ENCODE assay signal across 8 cellular contexts in the genomic region with DNA sequence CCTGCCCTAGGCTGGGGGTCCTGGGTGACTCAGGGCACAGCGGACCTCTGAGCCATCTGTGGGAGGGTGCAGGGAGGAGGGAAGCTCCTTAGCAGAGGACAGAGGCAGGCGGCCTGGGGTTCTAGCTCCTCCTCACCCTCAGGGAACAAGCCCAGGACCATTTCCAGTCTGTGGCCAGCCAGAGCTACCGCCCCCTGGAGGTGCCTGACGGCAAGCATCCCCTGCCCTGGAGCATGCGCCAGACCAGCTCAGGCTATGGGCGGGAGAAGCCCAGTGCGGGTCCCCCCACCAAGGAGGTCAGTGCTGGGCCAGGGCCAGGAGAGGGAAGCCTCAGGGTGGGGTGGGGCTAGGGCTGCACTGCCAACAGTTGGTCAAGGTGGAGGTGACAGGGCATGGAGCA. TPM values are rescaled to one million over a fixed set of nuclear protein-coding genes. Genes with fewer than 3 reads are reported as not detected.
DNase-seq lines count a peak whose midpoint lies in the region; ATAC-seq, FAIRE-seq and TF ChIP-seq lines count a peak whose summit lies in the region.

No MANE protein-coding gene starts in this region.

- peaks cover 2 to 48% of the 10 kb centered on the region in 2 experiments for H3K27me3 ChIP-seq in HepG2 (ENCODE audit: control insufficient read depth in 1 of 2, insufficient read depth in 2 of 2, low read length in 2 of 2)

- H2AFZ ChIP-seq in HepG2 (ENCODE audit: low read length): no peak overlapping the region

- peaks cover 42% of the 10 kb centered on the region for H3K4me1 ChIP-seq in HepG2 (ENCODE audit: insufficient read depth, low read length)

- H3K27ac ChIP-seq in HepG2 (ENCODE audit: extremely low read length, insufficient read depth, low read length): no peak overlapping the region

- TF ChIP-seq RAD21 in HepG2 (CRISPR knock-in tag; IDR thresholded peaks at IDR 0.05): no peak

- in situ Hi-C loops in HepG2 (cut with HindIII; ENCODE audit: extremely low pct_ligation_motif_present, low pct_unique_long_range_greater_than_20kb): no loop called here

- intact Hi-C loops in HepG2 (cut with micrococcal nuclease; ENCODE audit: unreplicated experiment): no loop called here

- H3K36me3 ChIP-seq in HepG2 (replicated peaks in 1 of 2; ENCODE audit: control insufficient read depth in 1 of 2, insufficient read depth in 2 of 2, low read length in 2 of 2): no peaks in the 10 kb centered on the region

- H4K20me1 ChIP-seq in HepG2 (ENCODE audit: insufficient read depth, low read length): no peaks in the 10 kb centered on the region

- H3K4me2 ChIP-seq in HepG2 (ENCODE audit: low read depth, low read length): peak overlapping the region; percentile 22

- ATAC-seq in HepG2: peak; percentile 76
- ATAC-seq in HG03565 (IDR thresholded peaks at IDR 0.05; ENCODE audit: unreplicated experiment): no peak
- no peak for ATAC-seq in HG03439 (IDR thresholded peaks at IDR 0.05; ENCODE audit: unreplicated experiment)
- no peak for ATAC-seq in HG03354 (IDR thresholded peaks at IDR 0.05; ENCODE audit: poor library complexity, severe bottlenecking, unreplicated experiment)

- H3K4me3 ChIP-seq in HepG2 (replicated peaks in 1 of 3; ENCODE audit: insufficient read depth in 1 of 3, low read depth in 2 of 3, low read length in 3 of 3): no peak overlapping the region; a peak in 1 of 6 replicates

- DNase-seq in AG08395 (ENCODE audit: low spot score) (peak; percentile 52), HEK293T (ENCODE audit: extremely low spot score) (peak; percentile 81), HepG2 (ENCODE audit: low spot score) (no peak)
- DNase-seq in activated T-cell treated with anti-CD3 and anti-CD28 coated beads, Interleukin-2, amount 50 U/mL, for 48 hours: peak; percentile 61 to 63
- DNase-seq in effector CD8-positive, alpha-beta T cell (lab: John Stamatoyannopoulos, UW): no peak

- no peaks in the 10 kb centered on the region for H3K9me3 ChIP-seq in HepG2 (ENCODE audit: low read length)

- CTCF ChIA-PET in HEK293T (lab: Yijun Ruan, JAX) (interaction anchor here (0.7 to 3.4 kb wide), 13 partner anchors 10 to 157 kb away, joined by 3 to 21 read pairs (median 5); partner anchors contain the start of gene LRRC10B), HepG2 (lab: Yijun Ruan, JAX; ENCODE audit: low intra/inter-chr PET ratio, low total read pairs) (no interaction called here)

- no peak for TF ChIP-seq POLR2A in HepG2 (IDR thresholded peaks at IDR 0.05; ENCODE audit: insufficient read depth in 1 of 2, low read depth in 2 of 2, low read length in 2 of 2)

- WGBS in HepG2 (ENCODE audit: low lambda C conversion rate): 14% methylated on average over 1 of the region's 7 CpGs

- POLR2A ChIA-PET in HEK293T (lab: Yijun Ruan, JAX): no interaction called here
- POLR2A ChIA-PET in HepG2 (lab: Yijun Ruan, JAX): no interaction called here

- TF ChIP-seq EP300 in HepG2 (IDR thresholded peaks at IDR 0.05; ENCODE audit: low read depth in 2 of 2, low read length in 2 of 2) (no peak), HepG2 (CRISPR knock-in tag; IDR thresholded peaks at IDR 0.05; ENCODE audit: borderline replicate concordance) (no peak)

- no TSS peak for BruUV-seq in HepG2 (replicated peaks; lab: Mats Ljungman, UMichigan)

- TF ChIP-seq CTCF in HepG2 (CRISPR knock-in tag; IDR thresholded peaks at IDR 0.05): peak; percentile 78

- no peaks in the 10 kb centered on the region for H3K79me2 ChIP-seq in HepG2 (ENCODE audit: insufficient read depth, low read length)

- FAIRE-seq in HepG2 (lab: Jason Lieb, UNC): no peak

- no peak overlapping the region for H3K9ac ChIP-seq in HepG2 (ENCODE audit: insufficient read depth, low read depth, low read length)

TF ChIP-seq in HEK293T, 16 proteins besides CTCF, POLR2A, EP300 and RAD21 (continues in another document):
- TF ChIP-seq ELF4 (IDR thresholded peaks at IDR 0.05) (no peak), SP1 (IDR thresholded peaks at IDR 0.05) (no peak), SUZ12 (IDR thresholded peaks at IDR 0.05) (no peak), FOXM1 (IDR thresholded peaks at IDR 0.05; ENCODE audit: borderline replicate concordance) (no peak), HDGF (IDR thresholded peaks at IDR 0.05; ENCODE audit: borderline replicate concordance) (no peak)

RNA-seq across cellular contexts. Expression of gene LRRC10B, which starts 26.0 kb away (rescaled TPM):
- total RNA-seq in HepG2 (2016; rRNA removed; fragmentation: Illumina TruSeq; extraction: Trizol): not detected in 2 replicates
- not detected in 2 replicates for total RNA-seq in HepG2 (2016; cell fraction: cytosol; rRNA removed; fragmentation: Illumina TruSeq; extraction: Trizol; ENCODE audit: low read depth)
- not detected in 2 replicates for total RNA-seq in HepG2 (2016; cell fraction: insoluble cytoplasmic fraction; rRNA removed; fragmentation: Illumina TruSeq; extraction: Trizol)
- not detected in 2 replicates for total RNA-seq in HepG2 (2016; cell fraction: membrane; rRNA removed; fragmentation: Illumina TruSeq; extraction: Trizol)
- not detected in 2 replicates for total RNA-seq in HepG2 (2016; cell fraction: nucleus; rRNA removed; fragmentation: Illumina TruSeq; extraction: Trizol)
- not detected in 2 replicates for polyA plus RNA-seq in HepG2 (2011; rRNA removed)
- polyA plus RNA-seq in HepG2 (2011; cell fraction: cytosol; rRNA removed): not detected in 2 replicates
- polyA plus RNA-seq in HepG2 (2011; cell fraction: nucleus; rRNA removed): not detected in 2 replicates
- not detected in 2 replicates for polyA plus RNA-seq in HepG2 (2012)
- polyA plus RNA-seq in HepG2 (2016; cell fraction: cytosol; fragmentation: Illumina TruSeq; extraction: Trizol; ENCODE audit: low read depth): not detected in 2 replicates
- not detected in 2 replicates for polyA plus RNA-seq in HepG2 (2016; cell fraction: insoluble cytoplasmic fraction; fragmentation: Illumina TruSeq; extraction: Trizol; ENCODE audit: low read depth)
- polyA plus RNA-seq in HepG2 (2016; cell fraction: membrane; fragmentation: Illumina TruSeq; extraction: Trizol; ENCODE audit: low read depth): not detected in 2 replicates
- polyA plus RNA-seq in HepG2 (2016; cell fraction: nucleus; fragmentation: Illumina TruSeq; extraction: Trizol; ENCODE audit: insufficient read depth, low read depth): not detected in 2 replicates
- polyA minus RNA-seq in HepG2 (2011; rRNA and poly(A)+ RNA removed; ENCODE audit: low replicate concordance): not detected in 2 replicates
- polyA minus RNA-seq in HepG2 (2011; cell fraction: cytosol; rRNA and poly(A)+ RNA removed): not detected in 2 replicates
- polyA minus RNA-seq in HepG2 (2011; cell fraction: nucleus; rRNA and poly(A)+ RNA removed): not detected in 2 replicates

RNA-seq across cellular contexts. Expression of gene SDHAF2, which starts 52.6 kb away (rescaled TPM):
- 44.2 and 53.3 TPM in 2 replicates for total RNA-seq in HepG2 (2016; rRNA removed; fragmentation: Illumina TruSeq; extraction: Trizol)
- total RNA-seq in HepG2 (2016; cell fraction: cytosol; rRNA removed; fragmentation: Illumina TruSeq; extraction: Trizol; ENCODE audit: low read depth): 30.3 and 32.6 TPM in 2 replicates
- total RNA-seq in HepG2 (2016; cell fraction: insoluble cytoplasmic fraction; rRNA removed; fragmentation: Illumina TruSeq; extraction: Trizol): 44.0 and 50.9 TPM in 2 replicates
- 39.7 and 41.1 TPM in 2 replicates for total RNA-seq in HepG2 (2016; cell fraction: membrane; rRNA removed; fragmentation: Illumina TruSeq; extraction: Trizol)
- 25.6 and 36.2 TPM in 2 replicates for total RNA-seq in HepG2 (2016; cell fraction: nucleus; rRNA removed; fragmentation: Illumina TruSeq; extraction: Trizol)
- 70.4 and 70.5 TPM in 2 replicates for polyA plus RNA-seq in HepG2 (2011; rRNA removed)
- polyA plus RNA-seq in HepG2 (2011; cell fraction: cytosol; rRNA removed): 81.8 and 87.8 TPM in 2 replicates
- polyA plus RNA-seq in HepG2 (2011; cell fraction: nucleus; rRNA removed): 26.5 and 33.7 TPM in 2 replicates
- 25.1 and 33.9 TPM in 2 replicates for polyA plus RNA-seq in HepG2 (2012)
- 25.0 and 26.0 TPM in 2 replicates for polyA plus RNA-seq in HepG2 (2016; cell fraction: cytosol; fragmentation: Illumina TruSeq; extraction: Trizol; ENCODE audit: low read depth)
- polyA plus RNA-seq in HepG2 (2016; cell fraction: insoluble cytoplasmic fraction; fragmentation: Illumina TruSeq; extraction: Trizol; ENCODE audit: low read depth): 65.1 and 67.8 TPM in 2 replicates
- 38.0 and 41.3 TPM in 2 replicates for polyA plus RNA-seq in HepG2 (2016; cell fraction: membrane; fragmentation: Illumina TruSeq; extraction: Trizol; ENCODE audit: low read depth)
- 48.1 and 64.5 TPM in 2 replicates for polyA plus RNA-seq in HepG2 (2016; cell fraction: nucleus; fragmentation: Illumina TruSeq; extraction: Trizol; ENCODE audit: insufficient read depth, low read depth)
- 102 and 166 TPM in 2 replicates for polyA minus RNA-seq in HepG2 (2011; rRNA and poly(A)+ RNA removed; ENCODE audit: low replicate concordance)
- polyA minus RNA-seq in HepG2 (2011; cell fraction: cytosol; rRNA and poly(A)+ RNA removed): 21.2 and 24.1 TPM in 2 replicates
- polyA minus RNA-seq in HepG2 (2011; cell fraction: nucleus; rRNA and poly(A)+ RNA removed): 54.1 and 63.3 TPM in 2 replicates

RNA-seq across cellular contexts. Expression of gene CPSF7, which starts 52.7 kb away (rescaled TPM):
- total RNA-seq in HepG2 (2016; rRNA removed; fragmentation: Illumina TruSeq; extraction: Trizol): 29.4 and 34.1 TPM in 2 replicates
- 7.3 and 8.6 TPM in 2 replicates for total RNA-seq in HepG2 (2016; cell fraction: cytosol; rRNA removed; fragmentation: Illumina TruSeq; extraction: Trizol; ENCODE audit: low read depth)
- 25.4 and 37.8 TPM in 2 replicates for total RNA-seq in HepG2 (2016; cell fraction: insoluble cytoplasmic fraction; rRNA removed; fragmentation: Illumina TruSeq; extraction: Trizol)
- 19.4 and 20.2 TPM in 2 replicates for total RNA-seq in HepG2 (2016; cell fraction: membrane; rRNA removed; fragmentation: Illumina TruSeq; extraction: Trizol)
- total RNA-seq in HepG2 (2016; cell fraction: nucleus; rRNA removed; fragmentation: Illumina TruSeq; extraction: Trizol): 48.4 and 51.2 TPM in 2 replicates
- polyA plus RNA-seq in HepG2 (2011; rRNA removed): 36.8 and 40.6 TPM in 2 replicates
- polyA plus RNA-seq in HepG2 (2011; cell fraction: cytosol; rRNA removed): 16.4 and 19.7 TPM in 2 replicates
- 110 and 125 TPM in 2 replicates for polyA plus RNA-seq in HepG2 (2011; cell fraction: nucleus; rRNA removed)
- 47.5 and 48.9 TPM in 2 replicates for polyA plus RNA-seq in HepG2 (2012)
- polyA plus RNA-seq in HepG2 (2016; cell fraction: cytosol; fragmentation: Illumina TruSeq; extraction: Trizol; ENCODE audit: low read depth): 3.7 and 4.1 TPM in 2 replicates
- polyA plus RNA-seq in HepG2 (2016; cell fraction: insoluble cytoplasmic fraction; fragmentation: Illumina TruSeq; extraction: Trizol; ENCODE audit: low read depth): 36.9 and 49.6 TPM in 2 replicates
- 13.1 and 15.0 TPM in 2 replicates for polyA plus RNA-seq in HepG2 (2016; cell fraction: membrane; fragmentation: Illumina TruSeq; extraction: Trizol; ENCODE audit: low read depth)
- 151 and 159 TPM in 2 replicates for polyA plus RNA-seq in HepG2 (2016; cell fraction: nucleus; fragmentation: Illumina TruSeq; extraction: Trizol; ENCODE audit: insufficient read depth, low read depth)
- polyA minus RNA-seq in HepG2 (2011; rRNA and poly(A)+ RNA removed; ENCODE audit: low replicate concordance): 43.6 and 128 TPM in 2 replicates
- polyA minus RNA-seq in HepG2 (2011; cell fraction: cytosol; rRNA and poly(A)+ RNA removed): 14.5 and 17.3 TPM in 2 replicates
- 56.7 and 63.0 TPM in 2 replicates for polyA minus RNA-seq in HepG2 (2011; cell fraction: nucleus; rRNA and poly(A)+ RNA removed)

Comparison
In these comparisons a context has a peak if more than half of its experiments do, and no peak if none do; other contexts are left out.
1. DNase-seq: peak in AG08395 (single experiment), HEK293T (single experiment) and activated T-cell treated with anti-CD3 and anti-CD28 coated beads, Interleukin-2, amount 50 U/mL, for 48 hours (2 of 2); none in HepG2 (single experiment) and effector CD8-positive, alpha-beta T cell (single experiment).